Comparison of ENCODE assay signal across 27 cellular contexts in the genomic region with DNA sequence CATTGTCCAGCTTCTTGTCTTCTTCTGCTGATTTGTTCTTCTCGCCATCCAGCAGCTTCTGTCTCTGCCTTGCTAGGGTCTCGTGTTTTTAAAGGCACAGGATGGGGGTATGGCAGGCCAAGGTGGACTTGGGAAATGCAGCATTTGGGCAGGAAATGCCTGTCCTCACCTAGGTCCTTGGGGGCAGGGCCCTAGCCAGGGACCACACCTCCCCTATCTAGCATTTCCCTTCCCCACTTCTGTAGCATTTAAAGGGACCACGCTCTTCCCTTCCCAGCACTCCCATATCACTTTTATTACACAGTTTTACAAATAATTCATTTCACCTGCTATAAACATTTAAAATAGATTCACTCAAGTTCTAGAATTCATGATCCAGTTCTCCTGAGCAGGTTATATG.
"Had no signal": no experiment of that assay in that cellular context is flagged by ENCODE, and none has a peak within 500 bp of the region (broad histone marks: within the 10 kb centered on the region; RNA-seq: fewer than 3 reads in every experiment).

No MANE protein-coding gene starts in this region.

- H3K36me3 ChIP-seq: left ventricle myocardium inferior, pancreas, prostate gland, stomach, thyroid gland, transverse colon, upper lobe of left lung, vagina had no signal

- H3K27ac ChIP-seq: left ventricle myocardium inferior, pancreas, prostate gland, skin epidermis, stomach, testis, thyroid gland, transverse colon, upper lobe of left lung, vagina had no signal

- ATAC-seq: mucosa of descending colon; naive thymus-derived CD4-positive, alpha-beta T cell; natural killer cell treated with Interleukin-12 subunit alpha and Interleukin-12 subunit beta and Interleukin-15 and Interleukin-18, amount 100 ng/mL, for 72 hours; pancreas; right cardiac atrium; sciatic nerve; stimulated activated naive B cell treated with anti-CD40 and anti-IgM and Interleukin-4, amounts not matched to agents 10 μg/mL and 1 μg/mL and 100 μg/mL, for 72 hours; stimulated activated naive CD8-positive, alpha-beta T cell treated with anti-CD3 and anti-CD28 coated beads, Interleukin-15, Interleukin-2, amounts not matched to agents 100 U/mL and 50 U/mL, for 24 hours had no signal

- FAIRE-seq: pancreas had no signal

- H3K4me3 ChIP-seq: left ventricle myocardium inferior, lung, mucosa of descending colon, pancreas, prostate gland, skin epidermis, stomach, testis, thyroid gland, transverse colon, upper lobe of left lung, vagina had no signal

- H3K9me3 ChIP-seq: mucosa of descending colon, pancreas, prostate gland, testis, thyroid gland, transverse colon, upper lobe of left lung, vagina had no signal

- H3K27me3 ChIP-seq: pancreas, stomach, testis, thyroid gland, transverse colon, upper lobe of left lung, vagina had no signal

- H3K4me1 ChIP-seq: left ventricle myocardium inferior, prostate gland, testis, thyroid gland, transverse colon, upper lobe of left lung, vagina had no signal

- DNase-seq: hypothalamus; islet precursor cell; left ventricle myocardium inferior; midbrain; mucosa of descending colon; naive thymus-derived CD4-positive, alpha-beta T cell; nucleus accumbens; pancreas; retina; right cardiac atrium; stimulated activated CD4-positive, alpha-beta T cell treated with anti-CD3 and anti-CD28 coated beads, Interleukin-12 subunit alpha, Interleukin-12 subunit beta, amount 100 ng/mL, for 4 hours; stimulated activated CD4-positive, alpha-beta T cell treated with anti-CD3 and anti-CD28 coated beads, Interleukin-15, amount 100 ng/mL, for 24 hours; stimulated activated CD4-positive, alpha-beta T cell treated with anti-CD3 and anti-CD28 coated beads, Interleukin-2, amount 100 ng/mL, for 24 hours; stimulated activated CD4-positive, alpha-beta T cell treated with anti-CD3 and anti-CD28 coated beads, Interleukin-4, amount 100 ng/mL, for 1 hour; stimulated activated naive B cell treated with anti-CD40 and anti-IgM and Interleukin-4, amounts not matched to agents 10 μg/mL and 1 μg/mL and 100 μg/mL, for 72 hours; stimulated activated naive CD8-positive, alpha-beta T cell treated with anti-CD3 and anti-CD28 coated beads, Interleukin-15, Interleukin-2, amounts not matched to agents 100 U/mL and 50 U/mL, for 24 hours; stomach; testis; thyroid gland; transverse colon; upper lobe of left lung had no signal
